Comparison of ENCODE assay signal across 9 cellular contexts in the genomic region with DNA sequence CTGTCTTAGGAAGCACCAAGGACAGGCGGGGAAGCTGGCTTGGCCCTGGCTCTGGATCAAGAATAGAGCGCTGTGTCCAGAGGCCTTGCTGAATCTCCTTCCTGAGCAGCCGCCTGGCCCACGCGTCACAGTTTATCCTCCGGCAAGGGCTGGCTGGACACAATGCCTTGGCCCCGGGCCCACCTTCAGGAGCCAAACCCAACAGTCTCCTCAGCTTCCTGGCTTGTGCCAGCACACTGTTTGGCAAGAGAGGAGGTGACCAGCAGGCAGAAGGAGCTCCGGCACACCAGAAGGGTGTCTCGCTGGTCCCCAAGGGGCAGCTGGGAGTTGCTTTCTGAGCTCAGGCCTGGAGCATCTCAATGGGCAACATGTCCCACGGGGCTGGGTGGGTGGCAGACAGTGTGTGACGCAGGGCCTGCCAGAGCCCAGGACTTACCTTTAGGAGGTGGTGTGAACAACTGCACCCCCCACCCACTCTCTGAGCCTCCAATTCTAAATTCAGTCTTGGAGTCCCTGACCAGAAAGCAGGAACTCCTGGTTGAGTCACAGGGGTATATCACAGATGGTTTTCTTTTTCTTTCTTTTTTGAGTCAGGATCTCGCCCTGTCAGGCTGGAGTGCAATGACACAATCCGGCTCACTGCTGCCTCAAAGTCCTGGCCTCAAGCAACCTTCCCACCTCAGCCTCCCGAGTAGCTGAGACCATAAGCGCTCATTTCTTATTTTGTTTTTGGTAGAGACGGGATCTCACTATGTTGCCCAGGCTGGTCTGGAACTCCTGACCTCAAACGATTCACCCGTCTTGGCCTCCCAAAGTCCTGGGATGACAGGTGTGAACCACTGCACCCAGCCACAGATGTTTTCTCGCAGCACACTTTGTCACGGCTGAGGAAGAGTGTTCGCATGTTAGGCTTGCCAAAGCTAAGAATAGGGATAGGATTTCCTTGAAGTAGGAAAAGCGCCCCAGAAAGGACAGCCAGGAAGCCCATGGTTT.
DNase-seq lines count a peak whose midpoint lies in the region; ATAC-seq and TF ChIP-seq lines count a peak whose summit lies in the region.
"Had no signal": no experiment of that assay in that cellular context is flagged by ENCODE, and none has a peak within 500 bp of the region (broad histone marks: within the 10 kb centered on the region; RNA-seq: fewer than 3 reads in every experiment).

No MANE protein-coding gene starts in this region.

- TF ChIP-seq CTCF in endodermal cell (conservative IDR thresholded peaks at IDR 0.05), result no peak

- CTCF ChIA-PET in activated CD4-positive, alpha-beta T cell treated with anti-CD3 and anti-CD28 coated beads, Interleukin-2, amount 10 ng/mL, durations not matched to agents 7 days and 5 days (lab: Charles Lee), result interaction anchor here (0.6 kb wide), 1 partner anchor 228 kb away, joined by 3 read pairs; no protein-coding TSS in a partner anchor

- peak overlapping the region; percentile 55 for H3K27ac ChIP-seq in stomach smooth muscle (ENCODE audit: low read length)
- H3K27ac ChIP-seq in endodermal cell (ENCODE audit: low read depth, low read length), result no peak overlapping the region

- H3K4me3 Mint-ChIP-seq in activated T-helper 1 cell treated with anti-CD3 and anti-CD28 coated beads, Interleukin-12 subunit alpha, Interleukin-12 subunit beta, Interleukin-2, Interleukin-4 antibody, amounts not matched to agents 30 ng/mL and 10 ng/mL and 1 ng/mL, durations not matched to agents 14 hours and 24 hours and 36 hours, result no peak overlapping the region
- H3K4me3 Mint-ChIP-seq in endodermal cell, result no peak overlapping the region
- H3K4me3 Mint-ChIP-seq in activated CD4-positive, alpha-beta T cell treated with anti-CD3 and anti-CD28 coated beads, Interleukin-2, amount 10 ng/mL, durations not matched to agents 7 days and 5 days, result no peak overlapping the region
- no peak overlapping the region for H3K4me3 Mint-ChIP-seq in immature natural killer cell

- no peaks in the 10 kb centered on the region for H3K36me3 ChIP-seq in stomach smooth muscle (ENCODE audit: control insufficient read depth in 2 of 2, insufficient read depth in 2 of 2, low read length in 2 of 2)
- H3K36me3 ChIP-seq in endodermal cell (ENCODE audit: control insufficient read depth, insufficient read depth, low read length), result no peaks in the 10 kb centered on the region

- peaks cover 26% of the 10 kb centered on the region for H3K4me1 Mint-ChIP-seq in activated T-helper 1 cell treated with anti-CD3 and anti-CD28 coated beads, Interleukin-12 subunit alpha, Interleukin-12 subunit beta, Interleukin-2, Interleukin-4 antibody, amounts not matched to agents 30 ng/mL and 10 ng/mL and 1 ng/mL, durations not matched to agents 14 hours and 24 hours and 36 hours (ENCODE audit: low read depth)
- H3K4me1 Mint-ChIP-seq in endodermal cell (peaks cover 15% of the 10 kb centered on the region), immature natural killer cell (no peaks in the 10 kb centered on the region)
- H3K4me1 Mint-ChIP-seq in activated CD4-positive, alpha-beta T cell treated with anti-CD3 and anti-CD28 coated beads, Interleukin-2, amount 10 ng/mL, durations not matched to agents 7 days and 5 days, result peaks cover 5% of the 10 kb centered on the region

- no peak overlapping the region for H3K9ac ChIP-seq in stomach smooth muscle (ENCODE audit: low read length in 2 of 2)
- H3K9ac ChIP-seq in endodermal cell (ENCODE audit: extremely low read depth, low read length, poor library complexity, severe bottlenecking), result no peak overlapping the region

- H3K4me3 ChIP-seq in stomach smooth muscle (ENCODE audit: low read length in 2 of 2) (no peak overlapping the region), endodermal cell (ENCODE audit: low read length) (no peak overlapping the region)

- H3K4me1 ChIP-seq in stomach smooth muscle (ENCODE audit: control insufficient read depth, insufficient read depth, low read length) (peaks cover 24% of the 10 kb centered on the region), endodermal cell (ENCODE audit: control insufficient read depth, insufficient read depth, low read length) (no peaks in the 10 kb centered on the region)

- peak; percentile 95 for ATAC-seq in left ventricle myocardium superior

- POLR2A ChIA-PET in activated CD4-positive, alpha-beta T cell treated with anti-CD3 and anti-CD28 coated beads, Interleukin-2, amount 10 ng/mL, durations not matched to agents 7 days and 5 days (lab: Charles Lee), result no interaction called here

- H3K27me3 Mint-ChIP-seq in activated T-helper 1 cell treated with anti-CD3 and anti-CD28 coated beads, Interleukin-12 subunit alpha, Interleukin-12 subunit beta, Interleukin-2, Interleukin-4 antibody, amounts not matched to agents 30 ng/mL and 10 ng/mL and 1 ng/mL, durations not matched to agents 14 hours and 24 hours and 36 hours (ENCODE audit: insufficient read depth), result no peaks in the 10 kb centered on the region
- H3K27me3 Mint-ChIP-seq in endodermal cell (ENCODE audit: insufficient read depth) (peaks cover 4% of the 10 kb centered on the region), immature natural killer cell (ENCODE audit: low read depth in 3 of 3) (peaks cover 0 to 13% (median 3%) of the 10 kb centered on the region in 3 donors)
- H3K27me3 Mint-ChIP-seq in activated CD4-positive, alpha-beta T cell treated with anti-CD3 and anti-CD28 coated beads, Interleukin-2, amount 10 ng/mL, durations not matched to agents 7 days and 5 days, result no peaks in the 10 kb centered on the region

- DNase-seq in HPDE6-E6E7 (ENCODE audit: extremely low spot score) (peak; percentile 25), left ventricle myocardium superior (peak; percentile 91), SKM-1 (lab: John Stamatoyannopoulos, UW; ENCODE audit: unreplicated experiment) (no peak), endodermal cell (no peak), immature natural killer cell (no peak)
- DNase-seq in activated T-helper 1 cell treated with anti-CD3 and anti-CD28 coated beads, Interleukin-12 subunit alpha, Interleukin-12 subunit beta, Interleukin-2, Interleukin-4 antibody, amounts not matched to agents 30 ng/mL and 10 ng/mL and 1 ng/mL, durations not matched to agents 14 hours and 24 hours and 36 hours (ENCODE audit: low spot score), result no peak
- no peak for DNase-seq in activated CD4-positive, alpha-beta T cell treated with anti-CD3 and anti-CD28 coated beads, Interleukin-2, amount 10 ng/mL, durations not matched to agents 7 days and 5 days
- DNase-seq: kidney glomerular epithelial cell had no signal

- no peaks in the 10 kb centered on the region for H3K9me3 Mint-ChIP-seq in activated T-helper 1 cell treated with anti-CD3 and anti-CD28 coated beads, Interleukin-12 subunit alpha, Interleukin-12 subunit beta, Interleukin-2, Interleukin-4 antibody, amounts not matched to agents 30 ng/mL and 10 ng/mL and 1 ng/mL, durations not matched to agents 14 hours and 24 hours and 36 hours
- peaks cover 7% of the 10 kb centered on the region for H3K9me3 Mint-ChIP-seq in endodermal cell
- H3K9me3 Mint-ChIP-seq in activated CD4-positive, alpha-beta T cell treated with anti-CD3 and anti-CD28 coated beads, Interleukin-2, amount 10 ng/mL, durations not matched to agents 7 days and 5 days, result no peaks in the 10 kb centered on the region
- H3K9me3 Mint-ChIP-seq in immature natural killer cell, result no peaks in the 10 kb centered on the region

- intact Hi-C loops in activated T-helper 1 cell treated with anti-CD3 and anti-CD28 coated beads, Interleukin-12 subunit alpha, Interleukin-12 subunit beta, Interleukin-2, Interleukin-4 antibody, amounts not matched to agents 30 ng/mL and 10 ng/mL and 1 ng/mL, durations not matched to agents 14 hours and 24 hours and 36 hours (cut with micrococcal nuclease), result loop anchor here (10.0 kb wide), 1 partner anchor 528 kb away; no protein-coding TSS in a partner anchor
- intact Hi-C loops in left ventricle myocardium superior (cut with micrococcal nuclease), result no loop called here

- H3K27me3 ChIP-seq in stomach smooth muscle (ENCODE audit: control insufficient read depth in 1 of 2, insufficient read depth in 2 of 2, low read length in 2 of 2) (peaks cover 0 to 8% of the 10 kb centered on the region in 2 donors), endodermal cell (ENCODE audit: control insufficient read depth, insufficient read depth, low read length, poor library complexity, severe bottlenecking) (no peaks in the 10 kb centered on the region)

- H3K36me3 Mint-ChIP-seq in activated T-helper 1 cell treated with anti-CD3 and anti-CD28 coated beads, Interleukin-12 subunit alpha, Interleukin-12 subunit beta, Interleukin-2, Interleukin-4 antibody, amounts not matched to agents 30 ng/mL and 10 ng/mL and 1 ng/mL, durations not matched to agents 14 hours and 24 hours and 36 hours (ENCODE audit: low read depth), result no peaks in the 10 kb centered on the region
- H3K36me3 Mint-ChIP-seq in endodermal cell (ENCODE audit: low read depth) (no peaks in the 10 kb centered on the region), immature natural killer cell (no peaks in the 10 kb centered on the region)
- H3K36me3 Mint-ChIP-seq in activated CD4-positive, alpha-beta T cell treated with anti-CD3 and anti-CD28 coated beads, Interleukin-2, amount 10 ng/mL, durations not matched to agents 7 days and 5 days (ENCODE audit: low read depth), result no peaks in the 10 kb centered on the region

- H3K27ac Mint-ChIP-seq in activated T-helper 1 cell treated with anti-CD3 and anti-CD28 coated beads, Interleukin-12 subunit alpha, Interleukin-12 subunit beta, Interleukin-2, Interleukin-4 antibody, amounts not matched to agents 30 ng/mL and 10 ng/mL and 1 ng/mL, durations not matched to agents 14 hours and 24 hours and 36 hours, result peak overlapping the region; percentile 6
- H3K27ac Mint-ChIP-seq in endodermal cell (no peak overlapping the region), immature natural killer cell (no peak overlapping the region)
- H3K27ac Mint-ChIP-seq in activated CD4-positive, alpha-beta T cell treated with anti-CD3 and anti-CD28 coated beads, Interleukin-2, amount 10 ng/mL, durations not matched to agents 7 days and 5 days, result no peak overlapping the region

- no peaks in the 10 kb centered on the region for H3K9me3 ChIP-seq in stomach smooth muscle (ENCODE audit: control insufficient read depth in 2 of 2, low read length in 2 of 2)
- no peaks in the 10 kb centered on the region for H3K9me3 ChIP-seq in endodermal cell (ENCODE audit: control insufficient read depth, low read length)

- WGBS in endodermal cell (ENCODE audit: insufficient coverage in 1 of 2, insufficient read length in 1 of 2), 2 experiments, result 95 to 98% methylated on average over 12 to 22 of the region's 22 CpGs

Comparison
In these comparisons a context has a peak if more than half of its experiments do, and no peak if none do; other contexts are left out.
1. DNase-seq: peak in HPDE6-E6E7 (single experiment) and left ventricle myocardium superior (single experiment); none in activated T-helper 1 cell treated with anti-CD3 and anti-CD28 coated beads, Interleukin-12 subunit alpha, Interleukin-12 subunit beta, Interleukin-2, Interleukin-4 antibody, amounts not matched to agents 30 ng/mL and 10 ng/mL and 1 ng/mL, durations not matched to agents 14 hours and 24 hours and 36 hours (single experiment), SKM-1 (single experiment), endodermal cell (single experiment), activated CD4-positive, alpha-beta T cell treated with anti-CD3 and anti-CD28 coated beads, Interleukin-2, amount 10 ng/mL, durations not matched to agents 7 days and 5 days (single experiment) and immature natural killer cell (0 of 3).